ENCODE assay signal across 8 cellular contexts in genomic region chr9:5843450-5844249, GRCh38. TPM values are rescaled to one million over a fixed set of nuclear protein-coding genes. Genes with fewer than 3 reads are reported as not detected.
A peak's percentile ranks its signal among the peaks of the same experiment; 100 is the strongest.
DNase-seq lines count a peak whose midpoint lies in the region; ATAC-seq and TF ChIP-seq lines count a peak whose summit lies in the region.

No MANE protein-coding gene starts in this region.

- H3K9me3 ChIP-seq in RWPE2 (ENCODE audit: severe bottlenecking), result no peaks in the 10 kb centered on the region
- H3K9me3 ChIP-seq in testis, result no peaks in the 10 kb centered on the region

- H3K4me3 ChIP-seq in RWPE2 (ENCODE audit: severe bottlenecking) (no peak overlapping the region), foreskin fibroblast (ENCODE audit: low read depth in 1 of 2, low read length in 2 of 2) (no peak overlapping the region), testis (no peak overlapping the region)

- WGBS in testis, 2 donors, result 28 to 52% methylated on average over 9 of the region's 9 CpGs

- no peaks in the 10 kb centered on the region for H3K27me3 Mint-ChIP-seq in activated CD8-positive, alpha-beta memory T cell treated with anti-CD3 and anti-CD28 coated beads, Interleukin-2, amount 10 ng/mL, durations not matched to agents 7 days and 5 days

- no peak for TF ChIP-seq CTCF in RWPE2 (IDR thresholded peaks at IDR 0.05; ENCODE audit: poor library complexity, severe bottlenecking)
- no peak for TF ChIP-seq CTCF in foreskin fibroblast (IDR thresholded peaks at IDR 0.05; ENCODE audit: low read depth, low read length)
- TF ChIP-seq CTCF in testis (IDR thresholded peaks at IDR 0.05), result no peak

- no peak for TF ChIP-seq POLR2A in testis (IDR thresholded peaks at IDR 0.05)

- H3K27ac Mint-ChIP-seq in activated CD8-positive, alpha-beta memory T cell treated with anti-CD3 and anti-CD28 coated beads, Interleukin-2, amount 10 ng/mL, durations not matched to agents 7 days and 5 days, result peak overlapping the region; percentile 91

- H3K36me3 ChIP-seq in RWPE2 (ENCODE audit: low read depth) (no peaks in the 10 kb centered on the region), testis (ENCODE audit: low read depth, missing control alignments) (no peaks in the 10 kb centered on the region)

- H3K27me3 ChIP-seq in RWPE2 (ENCODE audit: insufficient read depth, poor library complexity, severe bottlenecking) (no peaks in the 10 kb centered on the region), testis (no peaks in the 10 kb centered on the region)

- CTCF ChIA-PET in activated CD8-positive, alpha-beta memory T cell treated with anti-CD3 and anti-CD28 coated beads, Interleukin-2, amount 10 ng/mL, durations not matched to agents 7 days and 5 days (lab: Charles Lee), result interaction anchor here (1.2 to 7.2 kb wide), 4 partner anchors 8 to 43 kb away, joined by 3 to 71 read pairs (median 10); partner anchors contain the start of gene ERMP1

- ATAC-seq in activated CD8-positive, alpha-beta memory T cell treated with anti-CD3 and anti-CD28 coated beads, Interleukin-2, amount 10 ng/mL, durations not matched to agents 7 days and 5 days, result peak; percentile 31
- ATAC-seq in RWPE2 (ENCODE audit: low read depth), result peak; percentile 37; the same call in 2 of the 3 replicates
- no peak for ATAC-seq in HG02885 (IDR thresholded peaks at IDR 0.05; ENCODE audit: poor library complexity, unreplicated experiment)
- no peak for ATAC-seq in activated CD4-positive, CD25-positive, alpha-beta regulatory T cell treated with anti-CD3 and anti-CD28 coated beads, Interleukin-2, amount 50 U/mL, for 24 hours

- H3K36me3 Mint-ChIP-seq in activated CD8-positive, alpha-beta memory T cell treated with anti-CD3 and anti-CD28 coated beads, Interleukin-2, amount 10 ng/mL, durations not matched to agents 7 days and 5 days, result peaks cover 33% of the 10 kb centered on the region

- peak overlapping the region; percentile 43 for H3K4me3 Mint-ChIP-seq in activated CD8-positive, alpha-beta memory T cell treated with anti-CD3 and anti-CD28 coated beads, Interleukin-2, amount 10 ng/mL, durations not matched to agents 7 days and 5 days

- H3K27ac ChIP-seq in RWPE2 (ENCODE audit: poor library complexity, severe bottlenecking), result peak overlapping the region; percentile 77
- peak overlapping the region; percentile 47 to 71 for H3K27ac ChIP-seq in testis

- no peak for DNase-seq in activated CD8-positive, alpha-beta memory T cell treated with anti-CD3 and anti-CD28 coated beads, Interleukin-2, amount 10 ng/mL, durations not matched to agents 7 days and 5 days
- no peak for DNase-seq in activated CD8-positive, alpha-beta memory T cell treated with anti-CD3 and anti-CD28 coated beads, Interleukin-2, amount 50 U/mL, for 4 hours
- DNase-seq in RWPE2 (ENCODE audit: low spot score) (no peak), foreskin fibroblast (peak; percentile 34 to 66), testis (no peak), putamen (ENCODE audit: low spot score) (no peak)

- peaks cover 90% of the 10 kb centered on the region for H3K4me1 Mint-ChIP-seq in activated CD8-positive, alpha-beta memory T cell treated with anti-CD3 and anti-CD28 coated beads, Interleukin-2, amount 10 ng/mL, durations not matched to agents 7 days and 5 days

- intact Hi-C loops in testis (cut with DNase I; ENCODE audit: low total_unique reads), result no loop called here

- H3K9me3 Mint-ChIP-seq in activated CD8-positive, alpha-beta memory T cell treated with anti-CD3 and anti-CD28 coated beads, Interleukin-2, amount 10 ng/mL, durations not matched to agents 7 days and 5 days (ENCODE audit: low read depth), result no peaks in the 10 kb centered on the region

- peaks cover 41% of the 10 kb centered on the region for H3K4me1 ChIP-seq in RWPE2 (ENCODE audit: insufficient read depth, poor library complexity, severe bottlenecking)
- peaks cover 20% of the 10 kb centered on the region for H3K4me1 ChIP-seq in testis

RNA-seq across cellular contexts. Expression of gene ERMP1, which starts 10.7 kb away (rescaled TPM):
- 10 to 100 TPM; 25.0 to 32.3 TPM for total RNA-seq in activated CD8-positive, alpha-beta memory T cell treated with anti-CD3 and anti-CD28 coated beads, Interleukin-2, amount 10 ng/mL, durations not matched to agents 7 days and 5 days
- total RNA-seq in testis, result 10 to 100 TPM; 25.7 to 28.9 TPM
- polyA plus RNA-seq in testis (ENCODE audit: insufficient read depth, low read depth, low replicate concordance), result 28.4 TPM

RNA-seq across cellular contexts. Expression of gene MLANA, which starts 47.0 kb away (rescaled TPM):
- total RNA-seq in activated CD8-positive, alpha-beta memory T cell treated with anti-CD3 and anti-CD28 coated beads, Interleukin-2, amount 10 ng/mL, durations not matched to agents 7 days and 5 days, result not detected
- total RNA-seq in testis, result not detected
- polyA plus RNA-seq in testis (ENCODE audit: insufficient read depth, low read depth, low replicate concordance), result not detected

Comparison
In these comparisons a context has a peak if more than half of its experiments do, and no peak if none do; other contexts are left out.
1. ATAC-seq: peak in activated CD8-positive, alpha-beta memory T cell treated with anti-CD3 and anti-CD28 coated beads, Interleukin-2, amount 10 ng/mL, durations not matched to agents 7 days and 5 days (single experiment) and RWPE2 (single experiment); none in HG02885 (single experiment) and activated CD4-positive, CD25-positive, alpha-beta regulatory T cell treated with anti-CD3 and anti-CD28 coated beads, Interleukin-2, amount 50 U/mL, for 24 hours (0 of 2).
2. DNase-seq: peak in foreskin fibroblast (2 of 2); none in activated CD8-positive, alpha-beta memory T cell treated with anti-CD3 and anti-CD28 coated beads, Interleukin-2, amount 10 ng/mL, durations not matched to agents 7 days and 5 days (single experiment), activated CD8-positive, alpha-beta memory T cell treated with anti-CD3 and anti-CD28 coated beads, Interleukin-2, amount 50 U/mL, for 4 hours (single experiment), RWPE2 (single experiment), testis (single experiment) and putamen (single experiment).